Comparison of ENCODE assay signal across 11 cellular contexts in the genomic region with DNA sequence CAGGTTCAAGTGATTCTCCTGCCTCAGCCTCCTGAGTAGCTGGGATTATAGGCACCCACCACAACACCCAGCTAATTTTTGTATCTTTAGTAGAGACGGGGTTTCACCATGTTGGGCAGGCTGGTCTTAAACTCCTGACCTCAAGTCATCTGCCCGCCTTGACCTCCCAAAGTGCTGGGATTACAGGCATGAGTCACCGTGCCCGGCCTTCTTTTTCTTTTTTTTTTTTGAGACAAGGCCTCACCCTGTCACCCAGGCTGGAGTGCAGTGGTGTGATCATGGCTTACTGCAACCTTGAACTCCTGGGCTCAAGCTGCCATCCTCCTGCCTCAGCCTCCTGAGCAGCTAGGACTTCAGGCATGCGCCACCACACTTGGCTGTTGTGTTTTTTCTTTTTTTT. TPM values are rescaled to one million over a fixed set of nuclear protein-coding genes. Genes with fewer than 3 reads are reported as not detected.
"Had no signal": no experiment of that assay in that cellular context is flagged by ENCODE, and none has a peak within 500 bp of the region (broad histone marks: within the 10 kb centered on the region; RNA-seq: fewer than 3 reads in every experiment).

No MANE protein-coding gene starts in this region.

RNA-seq across cellular contexts. Expression of gene OVOL1, which starts 19.1 kb away (rescaled TPM):
- total RNA-seq: left ventricle myocardium inferior; mononuclear cell; natural killer cell treated with Interleukin-12 subunit alpha and Interleukin-12 subunit beta and Interleukin-15 and Interleukin-18, amount 100 ng/mL, for 72 hours; osteoblast; posterior vena cava; psoas muscle; sigmoid colon; skeletal muscle tissue; tibial nerve had no signal
- polyA plus RNA-seq: immature natural killer cell, neural cell had no signal
